9 cellular contexts compared by ENCODE assay signal in genomic region chr19:2462635-2463421, GRCh38. TPM values are rescaled to one million over a fixed set of nuclear protein-coding genes. Genes with fewer than 3 reads are reported as not detected.
A peak's percentile ranks its signal among the peaks of the same experiment; 100 is the strongest.
DNase-seq lines count a peak whose midpoint lies in the region; ATAC-seq and TF ChIP-seq lines count a peak whose summit lies in the region.
"Had no signal": no experiment of that assay in that cellular context is flagged by ENCODE, and none has a peak within 500 bp of the region (broad histone marks: within the 10 kb centered on the region; RNA-seq: fewer than 3 reads in every experiment).

No MANE protein-coding gene starts in this region.

- peak overlapping the region; percentile 99 for H3K4me2 ChIP-seq in OCI-LY7 (ENCODE audit: low read length)

- DNase-seq in activated CD8-positive, alpha-beta memory T cell treated with anti-CD3 and anti-CD28 coated beads, Interleukin-2, amount 10 ng/mL, durations not matched to agents 7 days and 5 days = no peak
- DNase-seq in activated CD8-positive, alpha-beta memory T cell treated with anti-CD3 and anti-CD28 coated beads, Interleukin-2, amount 50 U/mL, for 4 hours = no peak
- DNase-seq in OCI-LY7 (ENCODE audit: low spot score) (no peak), ecto neural progenitor cell (ENCODE audit: low spot score) (peak; percentile 96), stromal cell of bone marrow (ENCODE audit: low read depth) (peak; percentile 98), KBM-7 (no peak)
- DNase-seq in stimulated activated CD4-positive, alpha-beta T cell treated with anti-CD3 and anti-CD28 coated beads, Interleukin-1b, Interleukin-23, amount 100 ng/mL, for 48 hours = no peak

- no peak overlapping the region for H3K27ac ChIP-seq in OCI-LY7 (ENCODE audit: low read depth, low read length, poor library complexity, severe bottlenecking)
- H3K27ac ChIP-seq in liver (ENCODE audit: low read depth in 1 of 2, low read length in 2 of 2) = no peak overlapping the region

- H4K20me1 ChIP-seq in OCI-LY7 (ENCODE audit: insufficient read depth, low read length) = no peaks in the 10 kb centered on the region

- POLR2A ChIA-PET in OCI-LY7 (lab: Charles Lee) = interaction anchor here (0.7 to 1.4 kb wide), 3 partner anchors 13 to 250 kb away, joined by 3 to 4 read pairs (median 3); partner anchors contain the start of gene GADD45B

- peaks cover 10% of the 10 kb centered on the region for H3K4me1 Mint-ChIP-seq in activated CD8-positive, alpha-beta memory T cell treated with anti-CD3 and anti-CD28 coated beads, Interleukin-2, amount 10 ng/mL, durations not matched to agents 7 days and 5 days

- H3K9me3 ChIP-seq in OCI-LY7 (ENCODE audit: low read length) (no peaks in the 10 kb centered on the region), liver (ENCODE audit: control insufficient read depth in 4 of 4, low read length in 3 of 4) (no peaks in the 10 kb centered on the region)

- H3K9ac ChIP-seq in liver (ENCODE audit: low read depth in 1 of 2, low read length in 2 of 2) = no peak overlapping the region

- no peak for ATAC-seq in activated CD8-positive, alpha-beta memory T cell treated with anti-CD3 and anti-CD28 coated beads, Interleukin-2, amount 10 ng/mL, durations not matched to agents 7 days and 5 days

- in situ Hi-C loops in KBM-7 (cut with MboI; ENCODE audit: low pct_unique_long_range_greater_than_20kb, low sequenced_read_pairs) = loop anchor here (10.0 kb wide), 1 partner anchor 152 kb away; no protein-coding TSS in a partner anchor

- H3K27me3 Mint-ChIP-seq in activated CD8-positive, alpha-beta memory T cell treated with anti-CD3 and anti-CD28 coated beads, Interleukin-2, amount 10 ng/mL, durations not matched to agents 7 days and 5 days = no peaks in the 10 kb centered on the region

- H3K4me3 Mint-ChIP-seq in activated CD8-positive, alpha-beta memory T cell treated with anti-CD3 and anti-CD28 coated beads, Interleukin-2, amount 10 ng/mL, durations not matched to agents 7 days and 5 days = peak overlapping the region; percentile 89

- H3K36me3 ChIP-seq in OCI-LY7 (ENCODE audit: insufficient read depth, low read length) (no peaks in the 10 kb centered on the region), liver (ENCODE audit: control insufficient read depth in 4 of 4, insufficient read depth in 3 of 4, low read depth in 1 of 4, low read length in 3 of 4) (no peaks in the 10 kb centered on the region)

- H3K36me3 Mint-ChIP-seq in activated CD8-positive, alpha-beta memory T cell treated with anti-CD3 and anti-CD28 coated beads, Interleukin-2, amount 10 ng/mL, durations not matched to agents 7 days and 5 days = no peaks in the 10 kb centered on the region

- TF ChIP-seq CTCF in OCI-LY7 (conservative IDR thresholded peaks at IDR 0.05; ENCODE audit: low read length) = no peak
- no peak for TF ChIP-seq CTCF in liver (IDR thresholded peaks at IDR 0.05; ENCODE audit: low read depth, low read length, missing input control)

- H3K9me3 Mint-ChIP-seq in activated CD8-positive, alpha-beta memory T cell treated with anti-CD3 and anti-CD28 coated beads, Interleukin-2, amount 10 ng/mL, durations not matched to agents 7 days and 5 days (ENCODE audit: low read depth) = no peaks in the 10 kb centered on the region

- TF ChIP-seq RAD21 in liver (IDR thresholded peaks at IDR 0.05) = peak; percentile 17 to 48

- H3K27ac Mint-ChIP-seq in activated CD8-positive, alpha-beta memory T cell treated with anti-CD3 and anti-CD28 coated beads, Interleukin-2, amount 10 ng/mL, durations not matched to agents 7 days and 5 days = peak overlapping the region; percentile 89

- H3K27me3 ChIP-seq in liver (ENCODE audit: control insufficient read depth in 4 of 4, insufficient read depth in 4 of 4, low read length in 3 of 4) = no peaks in the 10 kb centered on the region

- CTCF ChIA-PET in activated CD8-positive, alpha-beta memory T cell treated with anti-CD3 and anti-CD28 coated beads, Interleukin-2, amount 10 ng/mL, durations not matched to agents 7 days and 5 days (lab: Charles Lee) = interaction anchor here (0.7 to 5.0 kb wide), 11 partner anchors 11 to 174 kb away, joined by 3 to 28 read pairs (median 4); partner anchors contain the start of genes GADD45B and TIMM13
- CTCF ChIA-PET in OCI-LY7 (lab: Charles Lee; ENCODE audit: unreplicated experiment) = no interaction called here

- H2AFZ ChIP-seq in OCI-LY7 (ENCODE audit: low read length) = peak overlapping the region; percentile 100

- H3K4me3 ChIP-seq in OCI-LY7 (ENCODE audit: low read depth, low read length, poor library complexity, severe bottlenecking) = peak overlapping the region; percentile 77
- H3K4me3 ChIP-seq in liver (ENCODE audit: low read depth in 1 of 3, low read length in 3 of 3) = peak overlapping the region in 2 of 3 donors; percentile 46 to 75

- 17% methylated on average over 46 of the region's 46 CpGs for WGBS in liver

- intact Hi-C loops in OCI-LY7 (cut with micrococcal nuclease; ENCODE audit: unreplicated experiment) = no loop called here

- no peaks in the 10 kb centered on the region for H3K79me2 ChIP-seq in OCI-LY7 (ENCODE audit: insufficient read depth, low read depth, low read length)

- H3K9me2 ChIP-seq in OCI-LY7 (ENCODE audit: insufficient read depth, low read length) = no peaks in the 10 kb centered on the region

- peaks cover 33% of the 10 kb centered on the region for H3K4me1 ChIP-seq in OCI-LY7 (ENCODE audit: insufficient read depth, low read length, poor library complexity, severe bottlenecking)
- peaks cover 9 to 15% (median 12%) of the 10 kb centered on the region in 4 donors for H3K4me1 ChIP-seq in liver (ENCODE audit: control insufficient read depth in 4 of 4, insufficient read depth in 4 of 4, low read length in 3 of 4)

- no TSS peak for BruUV-seq in OCI-LY7 (replicated peaks; lab: Mats Ljungman, UMichigan)

TF ChIP-seq in liver, 16 proteins besides CTCF, POLR2A, EP300 and RAD21 (continues in another document):
- TF ChIP-seq TAF1 (conservative IDR thresholded peaks at IDR 0.05) (no peak), MAX (IDR thresholded peaks at IDR 0.05) (peak; percentile 35), FOXA2 (IDR thresholded peaks at IDR 0.05) (no peak), RXRA (IDR thresholded peaks at IDR 0.05) (peak; percentile 35 to 72), ATF3 (IDR thresholded peaks at IDR 0.05) (no peak), NR2F2 (IDR thresholded peaks at IDR 0.05) (peak; percentile 82), EGR1 (IDR thresholded peaks at IDR 0.05; ENCODE audit: low read depth in 2 of 2) (no peak), FOXA1 (IDR thresholded peaks at IDR 0.05) (peak; percentile 56), HNF4A (conservative IDR thresholded peaks at IDR 0.05) (peak in 1 of 2 donors; percentile 31), SP1 (IDR thresholded peaks at IDR 0.05) (peak; percentile 73), ZBTB33 (IDR thresholded peaks at IDR 0.05) (no peak), JUND (IDR thresholded peaks at IDR 0.05) (peak in 1 of 2 donors; percentile 11)

RNA-seq across cellular contexts. Expression of gene LMNB2, which starts 6.1 kb away (rescaled TPM):
- 100 to 1,000 TPM; 123 to 128 TPM for total RNA-seq in activated CD8-positive, alpha-beta memory T cell treated with anti-CD3 and anti-CD28 coated beads, Interleukin-2, amount 10 ng/mL, durations not matched to agents 7 days and 5 days
- total RNA-seq in OCI-LY7 (2014; rRNA removed; shearing (Covaris generic)) = 141 and 150 TPM in 2 replicates
- total RNA-seq in OCI-LY7 (2022) (113 and 117 TPM in 2 replicates), liver (10 to 100 TPM in 1 of 2 donors, 1 to 10 TPM in 1; 5.6 to 38.5 TPM)
- 1 to 10 TPM in 1 of 2 donors, under 1 TPM in 1; 0.97 to 6.2 TPM for polyA plus RNA-seq in liver

RNA-seq across cellular contexts. Expression of gene GADD45B, which starts 13.1 kb away (rescaled TPM):
- 10 to 100 TPM; 63.4 to 79.4 TPM for total RNA-seq in activated CD8-positive, alpha-beta memory T cell treated with anti-CD3 and anti-CD28 coated beads, Interleukin-2, amount 10 ng/mL, durations not matched to agents 7 days and 5 days
- total RNA-seq in OCI-LY7 (2014; rRNA removed; shearing (Covaris generic)) = 98.4 and 102 TPM in 2 replicates
- 36.5 and 40.5 TPM in 2 replicates for total RNA-seq in OCI-LY7 (2022)
- total RNA-seq in liver = 10 to 100 TPM; 11.6 to 81.3 TPM
- polyA plus RNA-seq in liver = 10 to 100 TPM; 83.4 to 86.3 TPM
- polyA plus RNA-seq: neural cell had no signal

RNA-seq across cellular contexts. Expression of gene TIMM13, which starts 35.4 kb away (rescaled TPM):
- total RNA-seq in activated CD8-positive, alpha-beta memory T cell treated with anti-CD3 and anti-CD28 coated beads, Interleukin-2, amount 10 ng/mL, durations not matched to agents 7 days and 5 days = 10 to 100 TPM; 66.4 to 91.9 TPM
- 55.4 and 60.0 TPM in 2 replicates for total RNA-seq in OCI-LY7 (2014; rRNA removed; shearing (Covaris generic))
- total RNA-seq in OCI-LY7 (2022) (95.3 and 120 TPM in 2 replicates), liver (10 to 100 TPM; 21.6 to 28.0 TPM)
- 100 to 1,000 TPM in 1 of 2 donors, 10 to 100 TPM in 1; 58.8 to 137 TPM for polyA plus RNA-seq in liver

Comparison
In these comparisons a context has a peak if more than half of its experiments do, and no peak if none do; other contexts are left out.
1. DNase-seq: peak in ecto neural progenitor cell (single experiment) and stromal cell of bone marrow (single experiment); none in activated CD8-positive, alpha-beta memory T cell treated with anti-CD3 and anti-CD28 coated beads, Interleukin-2, amount 10 ng/mL, durations not matched to agents 7 days and 5 days (single experiment), activated CD8-positive, alpha-beta memory T cell treated with anti-CD3 and anti-CD28 coated beads, Interleukin-2, amount 50 U/mL, for 4 hours (single experiment), OCI-LY7 (single experiment), stimulated activated CD4-positive, alpha-beta T cell treated with anti-CD3 and anti-CD28 coated beads, Interleukin-1b, Interleukin-23, amount 100 ng/mL, for 48 hours (single experiment) and KBM-7 (single experiment).